In genomic region chr11:111586305-111586915, GRCh38 we compare ENCODE assay signal across 8 cellular contexts. TPM values are rescaled to one million over a fixed set of nuclear protein-coding genes. Genes with fewer than 3 reads are reported as not detected.
DNase-seq lines count a peak whose midpoint lies in the region; ATAC-seq and TF ChIP-seq lines count a peak whose summit lies in the region.

No MANE protein-coding gene starts in this region.

- H3K36me3 ChIP-seq in breast epithelium, result no peaks in the 10 kb centered on the region
- no peaks in the 10 kb centered on the region for H3K36me3 ChIP-seq in vagina

- TF ChIP-seq CTCF in RWPE1 (conservative IDR thresholded peaks at IDR 0.05; ENCODE audit: low read depth), result peak; percentile 74
- TF ChIP-seq CTCF in breast epithelium (IDR thresholded peaks at IDR 0.05), result peak in 2 of 3 donors; percentile 44 to 68
- peak; percentile 20 to 59 (median 33) for TF ChIP-seq CTCF in vagina (IDR thresholded peaks at IDR 0.05)

- H3K4me3 ChIP-seq in breast epithelium (no peak overlapping the region), vagina (no peak overlapping the region)

- intact Hi-C loops in activated CD4-positive, alpha-beta T cell treated with anti-CD3 and anti-CD28 coated beads for 36 hours (cut with DNase I, micrococcal nuclease), result loop anchor here (1.0 to 5.0 kb wide), 3 partner anchors 191 to 256 kb away; no protein-coding TSS in a partner anchor
- intact Hi-C loops in breast epithelium (cut with DNase I; ENCODE audit: low total_unique reads) (no loop called here), vagina (cut with DNase I) (no loop called here)

- ATAC-seq in activated CD4-positive, alpha-beta T cell treated with anti-CD3 and anti-CD28 coated beads for 36 hours, result peak; percentile 33
- ATAC-seq in left lobe of liver (peak; percentile 88), HG03196 (IDR thresholded peaks at IDR 0.05; ENCODE audit: unreplicated experiment) (no peak)

- H3K27me3 ChIP-seq in breast epithelium, result no peaks in the 10 kb centered on the region
- no peaks in the 10 kb centered on the region for H3K27me3 ChIP-seq in vagina

- no peaks in the 10 kb centered on the region for H3K4me1 Mint-ChIP-seq in activated CD4-positive, alpha-beta T cell treated with anti-CD3 and anti-CD28 coated beads for 36 hours

- TF ChIP-seq POLR2A in breast epithelium (IDR thresholded peaks at IDR 0.05), result no peak
- no peak for TF ChIP-seq POLR2A in vagina (IDR thresholded peaks at IDR 0.05)

- no peak overlapping the region for H3K27ac Mint-ChIP-seq in activated CD4-positive, alpha-beta T cell treated with anti-CD3 and anti-CD28 coated beads for 36 hours

- H3K4me1 ChIP-seq in breast epithelium (no peaks in the 10 kb centered on the region), vagina (no peaks in the 10 kb centered on the region)

- POLR2A ChIA-PET in activated CD4-positive, alpha-beta T cell treated with anti-CD3 and anti-CD28 coated beads for 36 hours (lab: Charles Lee), result no interaction called here
- POLR2A ChIA-PET in RWPE1 (lab: Yijun Ruan, JAX; ENCODE audit: low non-redundant PET), result no interaction called here

- in situ Hi-C loops in KBM-7 (cut with MboI; ENCODE audit: low pct_unique_long_range_greater_than_20kb, low sequenced_read_pairs), result loop anchor here (25.0 kb wide), 1 partner anchor 201 kb away; no protein-coding TSS in a partner anchor

- CTCF ChIA-PET in activated CD4-positive, alpha-beta T cell treated with anti-CD3 and anti-CD28 coated beads for 36 hours (lab: Charles Lee), result interaction anchor here (0.6 to 3.1 kb wide), 19 partner anchors 9 to 256 kb away, joined by 3 to 39 read pairs (median 5); partner anchors contain the start of gene PPP2R1B
- CTCF ChIA-PET in RWPE1 (lab: Yijun Ruan, JAX), result interaction anchor here (0.6 to 1.9 kb wide), 8 partner anchors 11 to 264 kb away, joined by 3 to 19 read pairs (median 4); no protein-coding TSS in a partner anchor

- H3K27me3 Mint-ChIP-seq in activated CD4-positive, alpha-beta T cell treated with anti-CD3 and anti-CD28 coated beads for 36 hours, result no peaks in the 10 kb centered on the region

- H3K36me3 Mint-ChIP-seq in activated CD4-positive, alpha-beta T cell treated with anti-CD3 and anti-CD28 coated beads for 36 hours (ENCODE audit: low read depth), result no peaks in the 10 kb centered on the region

- no peak overlapping the region for H3K4me3 Mint-ChIP-seq in activated CD4-positive, alpha-beta T cell treated with anti-CD3 and anti-CD28 coated beads for 36 hours

- H3K9me3 ChIP-seq in breast epithelium (no peaks in the 10 kb centered on the region), vagina (no peaks in the 10 kb centered on the region)

- peak; percentile 57 for DNase-seq in activated CD4-positive, alpha-beta T cell treated with anti-CD3 and anti-CD28 coated beads for 36 hours
- no peak for DNase-seq in activated CD4-positive, alpha-beta T cell treated with anti-CD3 and anti-CD28 coated beads for 1 hour
- peak; percentile 61 for DNase-seq in KBM-7
- peak; percentile 45 for DNase-seq in RWPE1 (ENCODE audit: low spot score)
- DNase-seq in breast epithelium (ENCODE audit: low spot score in 2 of 2), result no peak
- DNase-seq in left lobe of liver (ENCODE audit: low spot score), result no peak
- DNase-seq in vagina (ENCODE audit: extremely low spot score in 2 of 2), result no peak

- H3K9me3 Mint-ChIP-seq in activated CD4-positive, alpha-beta T cell treated with anti-CD3 and anti-CD28 coated beads for 36 hours (ENCODE audit: low read depth), result no peaks in the 10 kb centered on the region

- H3K27ac ChIP-seq in RWPE1, result no peak overlapping the region
- no peak overlapping the region for H3K27ac ChIP-seq in breast epithelium
- H3K27ac ChIP-seq in vagina, result no peak overlapping the region

RNA-seq across cellular contexts. Expression of gene SIK2, which starts 15.8 kb away (rescaled TPM):
- total RNA-seq in activated CD4-positive, alpha-beta T cell treated with anti-CD3 and anti-CD28 coated beads for 36 hours, result 10 to 100 TPM in 1 of 2 experiments, 1 to 10 TPM in 1; 6.0 to 10.9 TPM
- 10 to 100 TPM; 19.0 to 56.6 (median 30.7) TPM for total RNA-seq in breast epithelium
- total RNA-seq in left lobe of liver, result 23.7 TPM
- 16.7 TPM for total RNA-seq in vagina

RNA-seq across cellular contexts. Expression of gene LAYN, which starts 45.9 kb away (rescaled TPM):
- total RNA-seq in activated CD4-positive, alpha-beta T cell treated with anti-CD3 and anti-CD28 coated beads for 36 hours, result 1 to 10 TPM; 5.5 to 5.6 TPM
- total RNA-seq in breast epithelium (10 to 100 TPM in 2 of 3 donors, 1 to 10 TPM in 1; 2.1 to 21.3 (median 19.9) TPM), left lobe of liver (0.73 TPM), vagina (22.3 TPM)

Comparison
In these comparisons a context has a peak if more than half of its experiments do, and no peak if none do; other contexts are left out.
1. DNase-seq: peak in activated CD4-positive, alpha-beta T cell treated with anti-CD3 and anti-CD28 coated beads for 36 hours (single experiment), KBM-7 (single experiment) and RWPE1 (single experiment); none in activated CD4-positive, alpha-beta T cell treated with anti-CD3 and anti-CD28 coated beads for 1 hour (single experiment), breast epithelium (0 of 2), left lobe of liver (single experiment) and vagina (0 of 2).
2. intact Hi-C loops: an anchor here in activated CD4-positive, alpha-beta T cell treated with anti-CD3 and anti-CD28 coated beads for 36 hours (1.0 to 5.0 kb wide); none called in breast epithelium and vagina.
3. Peak in every context shown above with its lines, with median percentiles within 50 percentile points of each other: CTCF ChIP-seq.